Comparison of ENCODE assay signal across 16 cellular contexts in genomic region chr10:22244001-22244400, GRCh38. TPM values are rescaled to one million over a fixed set of nuclear protein-coding genes. Genes with fewer than 3 reads are reported as not detected.
A peak's percentile ranks its signal among the peaks of the same experiment; 100 is the strongest.
DNase-seq lines count a peak whose midpoint lies in the region; ATAC-seq and TF ChIP-seq lines count a peak whose summit lies in the region.
"Had no signal": no experiment of that assay in that cellular context is flagged by ENCODE, and none has a peak within 500 bp of the region (broad histone marks: within the 10 kb centered on the region; RNA-seq: fewer than 3 reads in every experiment).

No MANE protein-coding gene starts in this region.

- H3K27me3 Mint-ChIP-seq in natural killer cell (ENCODE audit: low read depth in 2 of 2) = peaks cover 28 to 34% of the 10 kb centered on the region in 2 donors
- peaks cover 16 to 34% of the 10 kb centered on the region in 2 donors for H3K27me3 Mint-ChIP-seq in natural killer cell treated with Interleukin-12 subunit alpha and Interleukin-12 subunit beta and Interleukin-15 and Interleukin-18, amount 100 ng/mL, for 72 hours
- H3K27me3 Mint-ChIP-seq in HFFc6 (ENCODE audit: insufficient read depth) = no peaks in the 10 kb centered on the region; the same call in 1 of the 2 replicates
- no peaks in the 10 kb centered on the region for H3K27me3 Mint-ChIP-seq in stimulated activated naive B cell treated with anti-CD40 and anti-IgM and Interleukin-4, amounts not matched to agents 10 μg/mL and 1 μg/mL and 100 μg/mL, for 72 hours

- no peak overlapping the region for H3K27ac ChIP-seq in neuronal stem cell (replicated peaks; ENCODE audit: low read length)
- H3K27ac ChIP-seq: BLaER1 treated with 17β-estradiol and CSF1 and Interleukin-3, amounts not matched to agents 10 nM and 100 nM; body of pancreas; dorsolateral prefrontal cortex; left lung had no signal

- no peaks in the 10 kb centered on the region for H3K9me3 Mint-ChIP-seq in natural killer cell
- H3K9me3 Mint-ChIP-seq in natural killer cell treated with Interleukin-12 subunit alpha and Interleukin-12 subunit beta and Interleukin-15 and Interleukin-18, amount 100 ng/mL, for 72 hours = no peaks in the 10 kb centered on the region
- no peaks in the 10 kb centered on the region for H3K9me3 Mint-ChIP-seq in HFFc6
- H3K9me3 Mint-ChIP-seq in stimulated activated naive B cell treated with anti-CD40 and anti-IgM and Interleukin-4, amounts not matched to agents 10 μg/mL and 1 μg/mL and 100 μg/mL, for 72 hours = peaks cover 1 to 3% of the 10 kb centered on the region in 2 donors
- H3K9me3 Mint-ChIP-seq: T-helper 2 cell treated with Interferon-gamma antibody and Interleukin-4, amounts not matched to agents 5 μg/mL and 100 μg/mL, for 36 hours had no signal

- in situ Hi-C loops in astrocyte of the spinal cord (cut with HindIII; ENCODE audit: low sequenced_read_pairs) = no loop called here

- TF ChIP-seq CTCF in natural killer cell (IDR thresholded peaks at IDR 0.05) (no peak), HFFc6 (IDR thresholded peaks at IDR 0.05) (peak; percentile 19; the same call in 1 of the 2 replicates), astrocyte of the spinal cord (IDR thresholded peaks at IDR 0.05; ENCODE audit: low read depth, low read length) (peak; percentile 16)

- H3K36me3 Mint-ChIP-seq in natural killer cell = no peaks in the 10 kb centered on the region
- H3K36me3 Mint-ChIP-seq in natural killer cell treated with Interleukin-12 subunit alpha and Interleukin-12 subunit beta and Interleukin-15 and Interleukin-18, amount 100 ng/mL, for 72 hours = no peaks in the 10 kb centered on the region
- no peaks in the 10 kb centered on the region for H3K36me3 Mint-ChIP-seq in HFFc6 (ENCODE audit: low read depth)
- H3K36me3 Mint-ChIP-seq in stimulated activated naive B cell treated with anti-CD40 and anti-IgM and Interleukin-4, amounts not matched to agents 10 μg/mL and 1 μg/mL and 100 μg/mL, for 72 hours = no peaks in the 10 kb centered on the region

- peak in 2 of 3 donors; percentile 22 to 50 for ATAC-seq in natural killer cell
- no peak for ATAC-seq in natural killer cell treated with Interleukin-12 subunit alpha and Interleukin-12 subunit beta and Interleukin-15 and Interleukin-18, amount 100 ng/mL, for 72 hours
- no peak for ATAC-seq in stimulated activated naive B cell treated with anti-CD40 and anti-IgM and Interleukin-4, amounts not matched to agents 10 μg/mL and 1 μg/mL and 100 μg/mL, for 72 hours (replicated peaks)
- ATAC-seq in GM19467 (IDR thresholded peaks at IDR 0.05; ENCODE audit: unreplicated experiment) = no peak
- no peak for ATAC-seq in GM21825 (IDR thresholded peaks at IDR 0.05; ENCODE audit: unreplicated experiment)
- ATAC-seq: body of pancreas, left lung had no signal

- H2BK5ac ChIP-seq in neuronal stem cell (ENCODE audit: low read length) = no peak overlapping the region

- no peaks in the 10 kb centered on the region for H3K9me3 ChIP-seq in neuronal stem cell (replicated peaks in 1 of 2; ENCODE audit: control insufficient read depth in 2 of 2, insufficient read depth in 1 of 2, low read depth in 1 of 2, low read length in 2 of 2)
- H3K9me3 ChIP-seq: body of pancreas, left lung had no signal

- H3K23ac ChIP-seq in neuronal stem cell (ENCODE audit: low read depth, low read length, poor library complexity) = no peak overlapping the region

- H2BK120ac ChIP-seq in neuronal stem cell (ENCODE audit: low read depth, low read length) = no peak overlapping the region

- no peak for DNase-seq in natural killer cell
- no peak for DNase-seq in natural killer cell treated with Interleukin-12 subunit alpha and Interleukin-12 subunit beta and Interleukin-15 and Interleukin-18, amount 100 ng/mL, for 72 hours (ENCODE audit: low spot score)
- no peak for DNase-seq in HFFc6
- DNase-seq in astrocyte of the spinal cord (ENCODE audit: low read depth, low spot score) = no peak
- no peak for DNase-seq in stimulated activated naive B cell treated with anti-CD40 and anti-IgM and Interleukin-4, amounts not matched to agents 10 μg/mL and 1 μg/mL and 100 μg/mL, for 72 hours
- no peak for DNase-seq in neuronal stem cell (ENCODE audit: low spot score)
- DNase-seq: body of pancreas, dorsolateral prefrontal cortex, left lung, NCI-H2107, SHP77 treated with DMSO at 0.1 percent for 48 hours had no signal

- H3K4me2 ChIP-seq in neuronal stem cell (ENCODE audit: insufficient read depth, low read length, poor library complexity, severe bottlenecking) = no peak overlapping the region
- H3K4me2 ChIP-seq: BLaER1 treated with 17β-estradiol and CSF1 and Interleukin-3, amounts not matched to agents 10 nM and 100 nM had no signal

- H3K4me3 ChIP-seq in astrocyte of the spinal cord (ENCODE audit: low read depth, low read length) (no peak overlapping the region), neuronal stem cell (ENCODE audit: low read length in 2 of 2) (no peak overlapping the region)
- H3K4me3 ChIP-seq: BLaER1 treated with 17β-estradiol and CSF1 and Interleukin-3, amounts not matched to agents 10 nM and 100 nM; body of pancreas; dorsolateral prefrontal cortex; left lung had no signal

- intact Hi-C loops in natural killer cell (cut with micrococcal nuclease) = no loop called here

- H3K4me1 ChIP-seq in neuronal stem cell (ENCODE audit: control insufficient read depth in 2 of 2, insufficient read depth in 1 of 2, low read depth in 1 of 2, low read length in 2 of 2) = peaks cover 0 to 2% of the 10 kb centered on the region in 2 donors
- H3K4me1 ChIP-seq: body of pancreas had no signal

- H2BK12ac ChIP-seq in neuronal stem cell (ENCODE audit: low read length) = no peak overlapping the region

- H3K9ac ChIP-seq in neuronal stem cell (ENCODE audit: low read depth, low read length, poor library complexity) = no peak overlapping the region
- H3K9ac ChIP-seq: BLaER1 treated with 17β-estradiol and CSF1 and Interleukin-3, amounts not matched to agents 10 nM and 100 nM had no signal

- no peak overlapping the region for H3K14ac ChIP-seq in neuronal stem cell (ENCODE audit: low read length)

- no peak overlapping the region for H4K8ac ChIP-seq in neuronal stem cell (ENCODE audit: low read depth, low read length)

- H3K4ac ChIP-seq in neuronal stem cell (ENCODE audit: low read length) = no peak overlapping the region

- H3K27ac Mint-ChIP-seq in natural killer cell (no peak overlapping the region), HFFc6 (no peak overlapping the region)
- H3K27ac Mint-ChIP-seq in natural killer cell treated with Interleukin-12 subunit alpha and Interleukin-12 subunit beta and Interleukin-15 and Interleukin-18, amount 100 ng/mL, for 72 hours = no peak overlapping the region
- H3K27ac Mint-ChIP-seq in stimulated activated naive B cell treated with anti-CD40 and anti-IgM and Interleukin-4, amounts not matched to agents 10 μg/mL and 1 μg/mL and 100 μg/mL, for 72 hours = peak overlapping the region; percentile 65
- H3K27ac Mint-ChIP-seq: T-helper 2 cell treated with Interferon-gamma antibody and Interleukin-4, amounts not matched to agents 5 μg/mL and 100 μg/mL, for 36 hours had no signal

- H3K4me3 Mint-ChIP-seq in natural killer cell (no peak overlapping the region), HFFc6 (no peak overlapping the region)
- H3K4me3 Mint-ChIP-seq in natural killer cell treated with Interleukin-12 subunit alpha and Interleukin-12 subunit beta and Interleukin-15 and Interleukin-18, amount 100 ng/mL, for 72 hours = no peak overlapping the region
- no peak overlapping the region for H3K4me3 Mint-ChIP-seq in stimulated activated naive B cell treated with anti-CD40 and anti-IgM and Interleukin-4, amounts not matched to agents 10 μg/mL and 1 μg/mL and 100 μg/mL, for 72 hours
- H3K4me3 Mint-ChIP-seq: T-helper 2 cell treated with Interferon-gamma antibody and Interleukin-4, amounts not matched to agents 5 μg/mL and 100 μg/mL, for 36 hours had no signal

- WGBS in neuronal stem cell (ENCODE audit: extremely low coverage in 2 of 2, insufficient read length in 2 of 2, insufficient replicate concordance in 1 of 2), 2 donors = no CpG with 5 or more reads among the region's 4 CpGs

- H3K36me3 ChIP-seq in neuronal stem cell (replicated peaks in 1 of 2; ENCODE audit: control insufficient read depth in 2 of 2, insufficient read depth in 2 of 2, low read length in 2 of 2) = no peaks in the 10 kb centered on the region
- H3K36me3 ChIP-seq: BLaER1 treated with 17β-estradiol and CSF1 and Interleukin-3, amounts not matched to agents 10 nM and 100 nM; left lung had no signal

- H2BK15ac ChIP-seq in neuronal stem cell (ENCODE audit: low read length) = no peak overlapping the region

- H3K27me3 ChIP-seq in neuronal stem cell (ENCODE audit: control insufficient read depth in 3 of 3, insufficient read depth in 3 of 3, low read depth in 1 of 3, low read length in 3 of 3) = peaks cover 0 to 4% (median 0%) of the 10 kb centered on the region in 3 experiments
- H3K27me3 ChIP-seq: dorsolateral prefrontal cortex had no signal

- H3K4me1 Mint-ChIP-seq in natural killer cell (no peaks in the 10 kb centered on the region), HFFc6 (ENCODE audit: low read depth) (peaks cover 26% of the 10 kb centered on the region)
- H3K4me1 Mint-ChIP-seq in natural killer cell treated with Interleukin-12 subunit alpha and Interleukin-12 subunit beta and Interleukin-15 and Interleukin-18, amount 100 ng/mL, for 72 hours (ENCODE audit: low read depth in 2 of 2) = peaks cover 4 to 13% of the 10 kb centered on the region in 2 donors
- H3K4me1 Mint-ChIP-seq in stimulated activated naive B cell treated with anti-CD40 and anti-IgM and Interleukin-4, amounts not matched to agents 10 μg/mL and 1 μg/mL and 100 μg/mL, for 72 hours = peaks cover 9 to 12% of the 10 kb centered on the region in 2 donors

- H4K91ac ChIP-seq in neuronal stem cell (ENCODE audit: low read depth, low read length, poor library complexity) = no peak overlapping the region

- no peaks in the 10 kb centered on the region for H3K79me1 ChIP-seq in neuronal stem cell (ENCODE audit: low read depth, low read length)

- no peak overlapping the region for H2AFZ ChIP-seq in neuronal stem cell (ENCODE audit: low read length)

- H2AK5ac ChIP-seq in neuronal stem cell (ENCODE audit: low read depth, low read length) = no peak overlapping the region

- H3K18ac ChIP-seq in neuronal stem cell (ENCODE audit: low read length) = no peak overlapping the region

RNA-seq across cellular contexts. Expression of gene EBLN1, which starts 26.2 kb away (rescaled TPM):
- not detected for total RNA-seq in natural killer cell
- total RNA-seq in natural killer cell treated with Interleukin-12 subunit alpha and Interleukin-12 subunit beta and Interleukin-15 and Interleukin-18, amount 100 ng/mL, for 72 hours = not detected
- total RNA-seq in HFFc6 (2021; fragmentation: NEBNext Ultra II Directional; extraction: Animal tissue kit (Norgen Biotek cat#: 25700)) = not detected
- not detected for polyA plus RNA-seq in neuronal stem cell (2013, experiment 1 of 2)
- polyA plus RNA-seq in neuronal stem cell (2013, experiment 2 of 2) = not detected
- total RNA-seq: body of pancreas, left lung, posterior vena cava had no signal

Comparison
In these comparisons a context has a peak if more than half of its experiments do, and no peak if none do; other contexts are left out.
1. ATAC-seq: peak in natural killer cell (2 of 3); none in natural killer cell treated with Interleukin-12 subunit alpha and Interleukin-12 subunit beta and Interleukin-15 and Interleukin-18, amount 100 ng/mL, for 72 hours (0 of 2), stimulated activated naive B cell treated with anti-CD40 and anti-IgM and Interleukin-4, amounts not matched to agents 10 μg/mL and 1 μg/mL and 100 μg/mL, for 72 hours (0 of 2), GM19467 (single experiment) and GM21825 (single experiment).